10 cellular contexts compared by ENCODE assay signal in genomic region chr1:151069103-151069486, GRCh38. TPM values are rescaled to one million over a fixed set of nuclear protein-coding genes. Genes with fewer than 3 reads are reported as not detected.
DNase-seq lines count a peak whose midpoint lies in the region; ATAC-seq and TF ChIP-seq lines count a peak whose summit lies in the region.
"Had no signal": no experiment of that assay in that cellular context is flagged by ENCODE, and none has a peak within 500 bp of the region (broad histone marks: within the 10 kb centered on the region; RNA-seq: fewer than 3 reads in every experiment).

No MANE protein-coding gene starts in this region.

- H3K9ac ChIP-seq in BLaER1 treated with 17β-estradiol and CSF1 and Interleukin-3, amounts not matched to agents 10 nM and 100 nM: peak overlapping the region in 10 of 11 experiments; percentile 52 to 96 (median 93); a peak in 17 of 22 replicates

- H3K27me3 ChIP-seq in BLaER1 treated with 17β-estradiol and CSF1 and Interleukin-3, amounts not matched to agents 10 nM and 100 nM: no peaks in the 10 kb centered on the region
- no peaks in the 10 kb centered on the region for H3K27me3 ChIP-seq in ascending aorta

- H3K27ac Mint-ChIP-seq in HFFc6: peak overlapping the region; percentile 45
- H3K27ac Mint-ChIP-seq in nephron progenitor cell: peak overlapping the region; percentile 68

- intact Hi-C loops in ascending aorta (cut with DNase I): no loop called here

- H3K4me2 ChIP-seq in BLaER1 treated with 17β-estradiol and CSF1 and Interleukin-3, amounts not matched to agents 10 nM and 100 nM: peak overlapping the region; percentile 71 to 95 (median 86)

- peaks cover 35 to 70% (median 57%) of the 10 kb centered on the region in 10 experiments for H3K4me1 ChIP-seq in BLaER1 treated with 17β-estradiol and CSF1 and Interleukin-3, amounts not matched to agents 10 nM and 100 nM
- peaks cover 0 to 5% of the 10 kb centered on the region in 2 donors for H3K4me1 ChIP-seq in ascending aorta

- TF ChIP-seq CTCF in HFFc6 (IDR thresholded peaks at IDR 0.05): no peak
- no peak for TF ChIP-seq CTCF in ascending aorta (IDR thresholded peaks at IDR 0.05)
- no peak for TF ChIP-seq CTCF in nephron progenitor cell (IDR thresholded peaks at IDR 0.05)

- peak overlapping the region; percentile 26 to 98 (median 96); a peak in 21 of 22 replicates for H3K27ac ChIP-seq in BLaER1 treated with 17β-estradiol and CSF1 and Interleukin-3, amounts not matched to agents 10 nM and 100 nM
- H3K27ac ChIP-seq in ascending aorta: peak overlapping the region; percentile 98 to 99

- ATAC-seq in HG03457 (IDR thresholded peaks at IDR 0.05; ENCODE audit: unreplicated experiment) (no peak), GM19452 (IDR thresholded peaks at IDR 0.05; ENCODE audit: unreplicated experiment) (no peak)

- DNase-seq in HFFc6 (no peak), ascending aorta (ENCODE audit: low spot score in 2 of 2) (no peak), nephron progenitor cell (no peak), NOMO-1 (lab: John Stamatoyannopoulos, UW; ENCODE audit: unreplicated experiment in 2 of 2) (no peak), GF-D8 (lab: John Stamatoyannopoulos, UW) (no peak)
- DNase-seq: IMR-90, NCI-H446 had no signal

- H3K4me1 Mint-ChIP-seq in HFFc6 (ENCODE audit: low read depth): peaks cover 12% of the 10 kb centered on the region
- H3K4me1 Mint-ChIP-seq in nephron progenitor cell: peaks cover 41% of the 10 kb centered on the region

- H4K20me1 ChIP-seq in BLaER1 treated with 17β-estradiol and CSF1 and Interleukin-3, amounts not matched to agents 10 nM and 100 nM: peaks cover 0 to 37% (median 8%) of the 10 kb centered on the region in 11 experiments; a peak in 11 of 22 replicates

- H3K9me3 Mint-ChIP-seq in HFFc6 (no peaks in the 10 kb centered on the region), nephron progenitor cell (no peaks in the 10 kb centered on the region)

- H3K27me3 Mint-ChIP-seq in HFFc6 (ENCODE audit: insufficient read depth) (peaks cover 3% of the 10 kb centered on the region), nephron progenitor cell (ENCODE audit: low read depth, poor library complexity) (peaks cover 3% of the 10 kb centered on the region)

- H3K4me3 Mint-ChIP-seq in HFFc6 (peak overlapping the region; percentile 49; the same call in 1 of the 2 replicates), nephron progenitor cell (peak overlapping the region; percentile 66)

- H3K4me3 ChIP-seq in BLaER1 treated with 17β-estradiol and CSF1 and Interleukin-3, amounts not matched to agents 10 nM and 100 nM: peak overlapping the region in 7 of 10 experiments; percentile 68 to 79 (median 76); a peak in 8 of 20 replicates
- H3K4me3 ChIP-seq in ascending aorta: peak overlapping the region in 1 of 2 donors; percentile 88

- no peaks in the 10 kb centered on the region for H3K9me3 ChIP-seq in BLaER1 treated with 17β-estradiol and CSF1 and Interleukin-3, amounts not matched to agents 10 nM and 100 nM (replicated peaks in 1 of 11)
- H3K9me3 ChIP-seq in ascending aorta: no peaks in the 10 kb centered on the region

- H3K36me3 Mint-ChIP-seq in HFFc6 (ENCODE audit: low read depth) (peaks cover 15% of the 10 kb centered on the region), nephron progenitor cell (ENCODE audit: low read depth) (peaks cover 51% of the 10 kb centered on the region)

- H3K36me3 ChIP-seq in BLaER1 treated with 17β-estradiol and CSF1 and Interleukin-3, amounts not matched to agents 10 nM and 100 nM: peaks cover 0 to 73% (median 49%) of the 10 kb centered on the region in 11 experiments; a peak in 21 of 22 replicates
- H3K36me3 ChIP-seq in ascending aorta: no peaks in the 10 kb centered on the region

RNA-seq across cellular contexts. Expression of gene GABPB2, which starts 1.5 kb away (rescaled TPM):
- total RNA-seq in HFFc6 (2021; fragmentation: NEBNext Ultra II Directional; extraction: Animal tissue kit (Norgen Biotek cat#: 25700)): 10 to 100 TPM; 10.6 to 12.2 (median 11.5) TPM
- 3.7 TPM for total RNA-seq in ascending aorta

RNA-seq across cellular contexts. Expression of gene MLLT11, which starts 8.9 kb away (rescaled TPM):
- total RNA-seq in HFFc6 (2021; fragmentation: NEBNext Ultra II Directional; extraction: Animal tissue kit (Norgen Biotek cat#: 25700)): 10 to 100 TPM in 4 of 6 experiments, 1 to 10 TPM in 2; 9.3 to 11.7 (median 10.8) TPM
- 3.6 TPM for total RNA-seq in ascending aorta

RNA-seq across cellular contexts. Expression of gene CDC42SE1, which starts 9.7 kb away (rescaled TPM):
- total RNA-seq in HFFc6 (2021; fragmentation: NEBNext Ultra II Directional; extraction: Animal tissue kit (Norgen Biotek cat#: 25700)): 10 to 100 TPM; 63.2 to 75.1 (median 68.3) TPM
- total RNA-seq in ascending aorta: 42.4 TPM

RNA-seq across cellular contexts. Expression of gene C1orf56, which starts 21.5 kb away (rescaled TPM):
- 1 to 10 TPM; 3.0 to 6.6 (median 4.6) TPM for total RNA-seq in HFFc6 (2021; fragmentation: NEBNext Ultra II Directional; extraction: Animal tissue kit (Norgen Biotek cat#: 25700))
- 11.4 TPM for total RNA-seq in ascending aorta

RNA-seq across cellular contexts. Expression of gene BNIPL, which starts 32.7 kb away (rescaled TPM):
- total RNA-seq in HFFc6 (2021; fragmentation: NEBNext Ultra II Directional; extraction: Animal tissue kit (Norgen Biotek cat#: 25700)): under 1 TPM in 5 of 6 experiments, not detected in 1; 0.06 to 0.31 (median 0.12) TPM
- not detected for total RNA-seq in ascending aorta
